Comparison of ENCODE assay signal across 29 cellular contexts in genomic region chr15:25899870-25900269, GRCh38. TPM values are rescaled to one million over a fixed set of nuclear protein-coding genes. Genes with fewer than 3 reads are reported as not detected.
"Had no signal": no experiment of that assay in that cellular context is flagged by ENCODE, and none has a peak within 500 bp of the region (broad histone marks: within the 10 kb centered on the region; RNA-seq: fewer than 3 reads in every experiment).

No MANE protein-coding gene starts in this region.

- H3K27ac ChIP-seq: body of pancreas, cardiac muscle cell, colonic mucosa, dorsolateral prefrontal cortex, foreskin keratinocyte, left lung, lower lobe of right lung, neural progenitor cell, transverse colon had no signal

- ATAC-seq: activated T-cell treated with anti-CD3 and anti-CD28 coated beads, Interleukin-2, amount 50 U/mL, for 4 hours; activated T-helper 17 cell treated with anti-CD3 and anti-CD28 coated beads, Interleukin-2, amount 50 U/mL, for 72 hours; body of pancreas; foreskin keratinocyte; left lung; lower lobe of right lung; naive thymus-derived CD8-positive, alpha-beta T cell; stimulated activated naive B cell treated with anti-CD40 and anti-IgM and Interleukin-4, amounts not matched to agents 10 μg/mL and 1 μg/mL and 100 μg/mL, for 72 hours had no signal

- H3K27me3 ChIP-seq: body of pancreas, cardiac muscle cell, colonic mucosa, dorsolateral prefrontal cortex, foreskin keratinocyte, left lung, neural progenitor cell, transverse colon had no signal

- H3K4me1 ChIP-seq: body of pancreas, colonic mucosa, foreskin keratinocyte, neural progenitor cell, transverse colon had no signal

- H3K4me2 ChIP-seq: neural progenitor cell had no signal

- H3K36me3 ChIP-seq: cardiac muscle cell, colonic mucosa, left lung, lower lobe of right lung, neural progenitor cell, transverse colon had no signal

- DNase-seq: activated CD4-positive, alpha-beta memory T cell treated with anti-CD3 and anti-CD28 coated beads, Interleukin-2, amount 10 ng/mL, durations not matched to agents 7 days and 5 days; activated CD4-positive, alpha-beta T cell treated with anti-CD3 and anti-CD28 coated beads, Interleukin-2, amount 10 ng/mL, durations not matched to agents 24 days and 14 days; activated CD4-positive, CD25-positive, alpha-beta regulatory T cell treated with anti-CD3 and anti-CD28 coated beads, Interleukin-2, amount 50 U/mL, for 72 hours; activated gamma-delta T cell treated with Interleukin-2 at 50 U/mL for 16 hours; activated T-cell treated with anti-CD3 and anti-CD28 coated beads, Interleukin-2, amount 50 U/mL, for 4 hours; anterior cingulate cortex; body of pancreas; cerebellar nuclear complex; colonic mucosa; dorsolateral prefrontal cortex; effector memory CD4-positive, alpha-beta T cell; erythroblast; foreskin keratinocyte; kidney glomerular epithelial cell; left lung; lower lobe of right lung; mesenchymal stem cell; naive thymus-derived CD8-positive, alpha-beta T cell; occipital lobe; posterior cingulate gyrus; right cardiac atrium; stimulated activated CD4-positive, alpha-beta T cell treated with anti-CD3 and anti-CD28 coated beads, Interleukin-15, amount 100 ng/mL, for 24 hours; stimulated activated CD4-positive, alpha-beta T cell treated with anti-CD3 and anti-CD28 coated beads, Interleukin-2, amount 100 ng/mL, for 24 hours; stimulated activated naive B cell treated with anti-CD40 and anti-IgM and Interleukin-4, amounts not matched to agents 10 μg/mL and 1 μg/mL and 100 μg/mL, for 72 hours; T-helper 2 cell; transverse colon had no signal

- H2AFZ ChIP-seq: neural progenitor cell had no signal

- H3K4me3 ChIP-seq: body of pancreas, cardiac muscle cell, colonic mucosa, dorsolateral prefrontal cortex, left lung, lower lobe of right lung, neural progenitor cell, transverse colon had no signal

- H3K9me3 ChIP-seq: body of pancreas, colonic mucosa, left lung, lower lobe of right lung, transverse colon had no signal

RNA-seq across cellular contexts. Expression of gene ATP10A, which starts 36.7 kb away (rescaled TPM):
- total RNA-seq: cardiac muscle cell, foreskin keratinocyte had no signal
